In the genomic region with DNA sequence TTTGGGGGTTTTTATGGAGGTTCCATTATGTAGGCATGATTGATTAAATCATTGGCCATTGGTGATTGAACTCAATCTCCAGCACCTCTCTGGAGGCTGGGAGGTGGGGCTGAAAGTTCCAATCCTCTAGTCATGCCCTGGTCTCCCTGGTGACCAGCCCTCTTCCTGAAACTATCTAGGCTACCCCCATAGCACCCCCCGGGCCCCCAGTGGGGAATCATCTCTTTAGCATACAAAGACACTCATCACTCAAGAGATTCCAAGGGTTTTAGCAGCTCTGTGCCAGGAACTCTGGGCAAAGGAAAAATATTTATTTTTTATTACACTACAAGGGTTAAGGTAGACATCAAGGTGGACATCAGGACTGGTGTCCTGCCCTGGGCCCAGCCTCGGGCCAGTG, we compare ENCODE assay signal across 19 cellular contexts. TPM values are rescaled to one million over a fixed set of nuclear protein-coding genes. Genes with fewer than 3 reads are reported as not detected.
DNase-seq lines count a peak whose midpoint lies in the region; ATAC-seq and TF ChIP-seq lines count a peak whose summit lies in the region.
"Had no signal": no experiment of that assay in that cellular context is flagged by ENCODE, and none has a peak within 500 bp of the region (broad histone marks: within the 10 kb centered on the region; RNA-seq: fewer than 3 reads in every experiment).

No MANE protein-coding gene starts in this region.

- CTCF ChIA-PET in IMR-90 (lab: Yijun Ruan, JAX) = interaction anchor here (1.1 kb wide), 1 partner anchor 21 kb away, joined by 6 read pairs; no protein-coding TSS in a partner anchor

- no peak overlapping the region for H3K4ac ChIP-seq in IMR-90 (ENCODE audit: low read depth, low read length)

- POLR2A ChIA-PET in IMR-90 (lab: Charles Lee; ENCODE audit: unreplicated experiment) = no interaction called here

- no peak overlapping the region for H2BK15ac ChIP-seq in IMR-90 (ENCODE audit: low read depth, low read length)

- H2AK5ac ChIP-seq in IMR-90 (ENCODE audit: low read depth, low read length) = 0 out of 2 replicates have a peak overlapping the region, but pooled peaks have one; percentile 23

- DNase-seq in IMR-90 = no peak
- DNase-seq in hepatocyte (ENCODE audit: low spot score) = no peak
- DNase-seq in posterior vena cava (ENCODE audit: low spot score) = peak; percentile 32
- DNase-seq in stimulated activated CD8-positive, alpha-beta memory T cell treated with anti-CD3 and anti-CD28 coated beads, Interleukin-4, amount 100 ng/mL, for 48 hours = no peak
- DNase-seq in activated CD8-positive, alpha-beta memory T cell treated with anti-CD3 and anti-CD28 coated beads, Interleukin-2, amount 50 U/mL, for 4 hours = no peak
- no peak for DNase-seq in stimulated activated CD4-positive, alpha-beta T cell treated with anti-CD3 and anti-CD28 coated beads, Interleukin-15, amount 100 ng/mL, for 24 hours
- DNase-seq: BE2C; C1 segment of cervical spinal cord; CD4-positive, CD25-positive, alpha-beta regulatory T cell; DMS153; DMS79 treated with DMSO at 0.1 percent for 48 hours; GF-D8; GOT3; H9 had no signal

- H3K9ac ChIP-seq in IMR-90 (ENCODE audit: low read depth, low read length) = no peak overlapping the region

- H3K4me2 ChIP-seq in IMR-90 (ENCODE audit: low read depth, low read length) (no peak overlapping the region), hepatocyte (no peak overlapping the region)

- H2BK5ac ChIP-seq in IMR-90 (ENCODE audit: low read depth, low read length, poor library complexity, severe bottlenecking) = no peak overlapping the region

- no peaks in the 10 kb centered on the region for H3K9me2 ChIP-seq in hepatocyte (replicated peaks; ENCODE audit: insufficient read depth)

- H3K79me1 ChIP-seq in IMR-90 (ENCODE audit: low read depth in 1 of 2, low read length in 2 of 2) = no peaks in the 10 kb centered on the region

- no peak overlapping the region for H3K56ac ChIP-seq in IMR-90 (ENCODE audit: extremely low read depth, insufficient read depth, low read length)

- H3K4me1 ChIP-seq in IMR-90 (ENCODE audit: control insufficient read depth, insufficient read depth, low read length) = peaks cover 9% of the 10 kb centered on the region
- H3K4me1 ChIP-seq in hepatocyte (ENCODE audit: insufficient read depth) = peaks cover 22% of the 10 kb centered on the region
- H3K4me1 ChIP-seq: BE2C had no signal

- no peak overlapping the region; the same call in 1 of the 2 replicates for H4K5ac ChIP-seq in IMR-90 (ENCODE audit: low read depth, low read length)

- WGBS in IMR-90 (ENCODE audit: extremely low coverage in 2 of 2, insufficient read length in 1 of 2), 2 experiments = 60% methylated on average over 1 of the region's 2 CpGs; no CpG with 5 or more reads in 1 of the 2 experiments
- 66% methylated on average over 2 of the region's 2 CpGs for WGBS in hepatocyte (ENCODE audit: low lambda C conversion rate, missing lambda C conversion rate)

- H3K9me1 ChIP-seq in IMR-90 (ENCODE audit: insufficient read depth, low read length) = peaks cover 19% of the 10 kb centered on the region; the same call in 1 of the 2 replicates

- no peak for TF ChIP-seq RAD21 in IMR-90 (IDR thresholded peaks at IDR 0.05; ENCODE audit: low read length)

- H3K79me2 ChIP-seq in hepatocyte = no peaks in the 10 kb centered on the region

- dilution Hi-C loops in IMR-90 (cut with HindIII; ENCODE audit: low sequenced_read_pairs, unreplicated experiment) = no loop called here

- no peak overlapping the region for H3K23ac ChIP-seq in IMR-90 (ENCODE audit: low read depth, low read length)

- H2AFZ ChIP-seq in IMR-90 (replicated peaks; ENCODE audit: low read length, poor library complexity) = no peak overlapping the region
- no peak overlapping the region for H2AFZ ChIP-seq in hepatocyte

- H2AK9ac ChIP-seq in IMR-90 (replicated peaks; ENCODE audit: low read depth, low read length, poor library complexity) = no peak overlapping the region

- H3K18ac ChIP-seq in IMR-90 (ENCODE audit: low read depth, low read length) = no peak overlapping the region; the same call in 1 of the 2 replicates

- ATAC-seq in IMR-90 (ENCODE audit: low read depth) (no peak), HG03135 (IDR thresholded peaks at IDR 0.05; ENCODE audit: unreplicated experiment) (no peak)
- ATAC-seq: K562 had no signal

- H3K36me3 ChIP-seq in IMR-90 (ENCODE audit: control insufficient read depth, insufficient read depth, low read length) (peaks cover 35% of the 10 kb centered on the region), hepatocyte (replicated peaks; ENCODE audit: insufficient read depth, low read depth) (no peaks in the 10 kb centered on the region)

- H3K9me3 ChIP-seq in IMR-90 (ENCODE audit: control insufficient read depth, insufficient read depth, low read length) = no peaks in the 10 kb centered on the region
- H3K9me3 ChIP-seq in hepatocyte (ENCODE audit: low read depth) = no peaks in the 10 kb centered on the region
- H3K9me3 ChIP-seq: BE2C had no signal

- BruUV-seq in IMR-90 (replicated peaks; lab: Mats Ljungman, UMichigan) = no TSS peak

- no peak overlapping the region for H4K8ac ChIP-seq in IMR-90 (ENCODE audit: low read depth in 2 of 2, low read length in 2 of 2)

- H3K14ac ChIP-seq in IMR-90 (replicated peaks; ENCODE audit: low read depth, low read length) = no peak overlapping the region

- H2BK20ac ChIP-seq in IMR-90 (ENCODE audit: low read depth, low read length) = no peak overlapping the region

- intact Hi-C loops in IMR-90 (cut with micrococcal nuclease) (no loop called here), posterior vena cava (cut with DNase I) (no loop called here)

- H4K20me1 ChIP-seq in IMR-90 (ENCODE audit: insufficient read depth, low read length) (no peaks in the 10 kb centered on the region), hepatocyte (ENCODE audit: insufficient read depth, poor library complexity, severe bottlenecking) (no peaks in the 10 kb centered on the region)

- H2BK120ac ChIP-seq in IMR-90 (ENCODE audit: low read depth, low read length) = no peak overlapping the region

- no peak overlapping the region for H4K91ac ChIP-seq in IMR-90 (ENCODE audit: insufficient read depth, low read depth, low read length)

- TF ChIP-seq POLR2A in IMR-90 (IDR thresholded peaks at IDR 0.05; ENCODE audit: low read depth, low read length) = no peak

- H3K27ac ChIP-seq in IMR-90 (ENCODE audit: insufficient read depth, low read length) = peak overlapping the region; percentile 66; the same call in 1 of the 2 replicates
- peak overlapping the region; percentile 17; the same call in 1 of the 2 replicates for H3K27ac ChIP-seq in VCaP
- H3K27ac ChIP-seq in hepatocyte = peak overlapping the region; percentile 80
- H3K27ac ChIP-seq: HL-60 had no signal

- H3K4me3 ChIP-seq in IMR-90 (ENCODE audit: insufficient read depth, low read depth, low read length) = no peak overlapping the region
- no peak overlapping the region for H3K4me3 ChIP-seq in hepatocyte
- H3K4me3 ChIP-seq: K562 had no signal

- TF ChIP-seq CTCF in IMR-90 (conservative IDR thresholded peaks at IDR 0.05; ENCODE audit: low read depth, low read length) (no peak), VCaP (conservative IDR thresholded peaks at IDR 0.05) (no peak), hepatocyte (IDR thresholded peaks at IDR 0.05; ENCODE audit: poor library complexity) (no peak)

- in situ Hi-C loops in IMR-90 (cut with MboI; ENCODE audit: low sequenced_read_pairs) = no loop called here

- H3K27me3 ChIP-seq in IMR-90 (ENCODE audit: control insufficient read depth, insufficient read depth, low read length) = no peaks in the 10 kb centered on the region
- no peaks in the 10 kb centered on the region for H3K27me3 ChIP-seq in hepatocyte
- H3K27me3 ChIP-seq: BE2C had no signal

TF ChIP-seq in IMR-90, 13 proteins besides CTCF, POLR2A, EP300 and RAD21 (continues in another document):
- TF ChIP-seq, protein P1, sequence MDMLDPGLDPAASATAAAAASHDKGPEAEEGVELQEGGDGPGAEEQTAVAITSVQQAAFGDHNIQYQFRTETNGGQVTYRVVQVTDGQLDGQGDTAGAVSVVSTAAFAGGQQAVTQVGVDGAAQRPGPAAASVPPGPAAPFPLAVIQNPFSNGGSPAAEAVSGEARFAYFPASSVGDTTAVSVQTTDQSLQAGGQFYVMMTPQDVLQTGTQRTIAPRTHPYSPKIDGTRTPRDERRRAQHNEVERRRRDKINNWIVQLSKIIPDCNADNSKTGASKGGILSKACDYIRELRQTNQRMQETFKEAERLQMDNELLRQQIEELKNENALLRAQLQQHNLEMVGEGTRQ (IDR thresholded peaks at IDR 0.05; ENCODE audit: low read depth, low read length) = no peak

RNA-seq across cellular contexts. Expression of a gene that starts 10.6 kb away (rescaled TPM):
- 2.7 and 2.8 TPM in 2 replicates for total RNA-seq in IMR-90 (2012; rRNA removed)
- polyA plus RNA-seq in IMR-90 (2012; rRNA removed) = 3.9 and 4.0 TPM in 2 replicates
- polyA plus RNA-seq in IMR-90 (2012; cell fraction: cytosol; rRNA removed) = 2.6 and 3.0 TPM in 2 replicates
- 5.3 and 6.3 TPM in 2 replicates for polyA plus RNA-seq in IMR-90 (2012; cell fraction: nucleus; rRNA removed; ENCODE audit: low replicate concordance)
- 41.9 and 54.5 TPM in 2 replicates for total RNA-seq in hepatocyte
- polyA plus RNA-seq in hepatocyte = 34.8 and 43.1 TPM in 2 replicates
- total RNA-seq in posterior vena cava = 10 to 100 TPM in 1 of 2 donors, 1 to 10 TPM in 1; 6.0 to 10.6 TPM

RNA-seq across cellular contexts. Expression of a gene that starts 23.9 kb away (rescaled TPM):
- total RNA-seq in IMR-90 (2012; rRNA removed) (2.5 and 3.4 TPM in 2 replicates), hepatocyte (12.8 and 19.5 TPM in 2 replicates), posterior vena cava (10 to 100 TPM; 15.0 to 16.1 TPM)
- polyA plus RNA-seq in IMR-90 (2012; rRNA removed) (10.3 and 11.4 TPM in 2 replicates), hepatocyte (11.0 and 14.5 TPM in 2 replicates)
- polyA plus RNA-seq in IMR-90 (2012; cell fraction: cytosol; rRNA removed) = 2.3 and 9.3 TPM in 2 replicates
- polyA plus RNA-seq in IMR-90 (2012; cell fraction: nucleus; rRNA removed; ENCODE audit: low replicate concordance) = 28.6 and 45.7 TPM in 2 replicates

RNA-seq across cellular contexts. Expression of a gene that starts 25.3 kb away (rescaled TPM):
- total RNA-seq in IMR-90 (2012; rRNA removed) (under 0.01 and 0.18 TPM in 2 replicates), hepatocyte (1,128 and 1,263 TPM in 2 replicates), posterior vena cava (1 to 10 TPM; 1.8 to 5.4 TPM)
- polyA plus RNA-seq in IMR-90 (2012; rRNA removed) (0.89 and 1.0 TPM in 2 replicates), hepatocyte (613 and 763 TPM in 2 replicates)
- 0.90 and 1.4 TPM in 2 replicates for polyA plus RNA-seq in IMR-90 (2012; cell fraction: cytosol; rRNA removed)
- polyA plus RNA-seq in IMR-90 (2012; cell fraction: nucleus; rRNA removed; ENCODE audit: low replicate concordance) = 3.0 and 4.8 TPM in 2 replicates
- total RNA-seq: CD4-positive, CD25-positive, alpha-beta regulatory T cell; H9; HT1080 had no signal

RNA-seq across cellular contexts. Expression of a gene that starts 30.4 kb away (rescaled TPM):
- not detected in 2 replicates for total RNA-seq in IMR-90 (2012; rRNA removed)
- not detected in 2 replicates for polyA plus RNA-seq in IMR-90 (2012; rRNA removed)
- not detected in 2 replicates for polyA plus RNA-seq in IMR-90 (2012; cell fraction: cytosol; rRNA removed)
- not detected in 2 replicates for polyA plus RNA-seq in IMR-90 (2012; cell fraction: nucleus; rRNA removed; ENCODE audit: low replicate concordance)
- not detected in 2 replicates for total RNA-seq in hepatocyte
- not detected in 2 replicates for polyA plus RNA-seq in hepatocyte
- not detected for total RNA-seq in posterior vena cava
- total RNA-seq: CD4-positive, CD25-positive, alpha-beta regulatory T cell; H9; HT1080; K562 had no signal
- polyA plus RNA-seq: CD4-positive, CD25-positive, alpha-beta regulatory T cell; K562 had no signal

RNA-seq across cellular contexts. Expression of a gene that starts 38.1 kb away (rescaled TPM):
- 58.3 and 66.7 TPM in 2 replicates for total RNA-seq in IMR-90 (2012; rRNA removed)
- 72.0 and 77.8 TPM in 2 replicates for polyA plus RNA-seq in IMR-90 (2012; rRNA removed)
- 70.5 and 80.8 TPM in 2 replicates for polyA plus RNA-seq in IMR-90 (2012; cell fraction: cytosol; rRNA removed)
- polyA plus RNA-seq in IMR-90 (2012; cell fraction: nucleus; rRNA removed; ENCODE audit: low replicate concordance) = 33.1 and 46.5 TPM in 2 replicates
- 81.6 and 82.9 TPM in 2 replicates for total RNA-seq in hepatocyte
- polyA plus RNA-seq in hepatocyte = 118 and 122 TPM in 2 replicates
- 10 to 100 TPM; 53.5 to 54.4 TPM for total RNA-seq in posterior vena cava

Comparison
In these comparisons a context has a peak if more than half of its experiments do, and no peak if none do; other contexts are left out.
1. H3K27ac ChIP-seq: peak in every context shown above with its lines; median percentile 80 in hepatocyte; 66 in IMR-90; 17 in VCaP.
2. RNA of a gene that starts 25.3 kb away (total RNA-seq): 1,128 to 1,263 TPM in hepatocyte; 1.8 to 5.4 TPM in posterior vena cava and under 0.01 to 0.18 TPM in IMR-90; every median in the first group is over 100 times any median in the second.